8 cellular contexts compared by ENCODE assay signal in the genomic region with DNA sequence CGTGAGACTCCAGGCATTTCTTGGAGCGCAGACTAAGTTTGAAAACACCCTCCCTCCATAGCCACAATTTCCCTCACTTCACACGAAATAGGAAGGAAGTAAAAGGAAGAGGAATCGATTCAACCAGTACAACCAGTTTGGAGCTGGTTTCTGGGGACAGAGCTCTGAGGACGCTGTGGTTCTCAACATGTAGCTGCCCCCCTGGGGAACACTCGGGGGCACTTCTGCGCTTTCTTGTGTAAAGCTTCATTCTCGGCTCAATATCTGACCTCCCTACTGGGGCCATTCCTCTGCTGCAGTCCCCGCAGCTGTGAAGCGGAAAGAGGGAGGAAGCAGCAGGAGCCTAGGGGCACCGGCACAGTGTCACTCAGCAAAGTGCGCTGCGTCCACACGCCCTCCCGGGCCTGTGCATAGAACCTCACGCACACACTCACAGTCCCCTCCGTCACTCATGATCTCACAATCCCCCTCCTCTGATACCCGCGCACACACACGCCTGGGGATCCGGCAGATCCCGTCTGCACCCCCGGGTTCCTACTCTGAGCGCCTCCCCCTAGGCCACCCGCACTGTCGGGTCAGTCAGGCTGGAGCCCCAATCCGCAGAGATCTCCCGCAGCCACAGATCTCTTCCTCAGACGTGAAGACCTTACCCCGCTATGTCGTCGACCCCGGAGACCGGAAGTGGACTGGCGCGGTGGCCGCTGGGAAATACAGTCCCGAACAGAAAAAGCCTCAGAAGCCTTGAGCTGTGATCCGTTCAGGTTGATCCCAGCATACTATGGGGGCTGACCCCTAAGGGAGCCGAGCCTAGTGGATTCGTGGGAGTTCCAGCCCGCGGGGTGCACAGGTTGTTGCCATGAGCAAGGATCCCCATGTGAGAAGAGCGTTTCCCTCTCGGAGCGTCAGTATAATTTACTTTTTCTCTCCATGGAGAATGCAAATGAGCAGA. TPM values are rescaled to one million over a fixed set of nuclear protein-coding genes. Genes with fewer than 3 reads are reported as not detected.
DNase-seq lines count a peak whose midpoint lies in the region; ATAC-seq and TF ChIP-seq lines count a peak whose summit lies in the region.

A gene (minus strand): TSS at position 688 of the 949 bp plus-strand sequence. CDS start 6,190 bp downstream, outside the sequence.

- ATAC-seq in HG02981 (IDR thresholded peaks at IDR 0.05; ENCODE audit: unreplicated experiment) (peak; percentile 75), HG03469 (IDR thresholded peaks at IDR 0.05; ENCODE audit: unreplicated experiment) (no peak)

- no peaks in the 10 kb centered on the region for H3K36me3 ChIP-seq in iPS-15b (ENCODE audit: control insufficient read depth, insufficient read depth, low read length)

- CTCF ChIA-PET in MCF 10A (lab: Yijun Ruan, JAX) = interaction anchor here (0.6 kb wide), 2 partner anchors 119 to 480 kb away, joined by 3 to 5 read pairs; no protein-coding TSS in a partner anchor

- TSS peak; percentile 51 for BruUV-seq in MCF 10A (replicated peaks; lab: Mats Ljungman, UMichigan)

- no peaks in the 10 kb centered on the region for H3K27me3 ChIP-seq in iPS-15b (ENCODE audit: control insufficient read depth, insufficient read depth, low read length)

- H3K9me3 Mint-ChIP-seq in MCF 10A (ENCODE audit: unreplicated experiment) = peaks cover 14% of the 10 kb centered on the region

- H3K27ac Mint-ChIP-seq in MCF 10A (ENCODE audit: low read depth, unreplicated experiment) = peak within 1 kb of the TSS; percentile 97

- H3K4me3 ChIP-seq in iPS-15b (ENCODE audit: low read depth, low read length) (peak within 1 kb of the TSS; percentile 95), skeletal muscle cell (ENCODE audit: low read depth, low read length) (peak within 1 kb of the TSS; percentile 83)

- peaks cover 5% of the 10 kb centered on the region for H3K4me1 ChIP-seq in iPS-15b (ENCODE audit: control insufficient read depth, insufficient read depth, low read length)

- intact Hi-C loops in MCF 10A (cut with micrococcal nuclease) = loop anchor here (1.0 to 2.0 kb wide), 2 partner anchors 94 to 119 kb away; a partner anchor contains a TSS

- TF ChIP-seq CTCF in GM13977 (IDR thresholded peaks at IDR 0.05; ENCODE audit: extremely low read depth, insufficient read depth, missing control alignments) (no peak), VCaP (conservative IDR thresholded peaks at IDR 0.05) (no peak), MCF 10A (IDR thresholded peaks at IDR 0.05; ENCODE audit: unreplicated experiment) (no peak)

- H3K9ac ChIP-seq in iPS-15b (ENCODE audit: low read depth, low read length) = peak within 1 kb of the TSS; percentile 92

- peaks cover 12% of the 10 kb centered on the region for H3K4me1 Mint-ChIP-seq in MCF 10A (ENCODE audit: insufficient read depth, unreplicated experiment)

- in situ Hi-C loops in GM13977 (cut with MboI; ENCODE audit: low pct_unique_long_range_greater_than_20kb, low sequenced_read_pairs, unreplicated experiment) = no loop called here

- H3K4me3 Mint-ChIP-seq in MCF 10A (ENCODE audit: unreplicated experiment) = peak within 1 kb of the TSS; percentile 98

- H3K27ac ChIP-seq in VCaP = peak within 1 kb of the TSS; percentile 95

- H3K36me3 Mint-ChIP-seq in MCF 10A (ENCODE audit: insufficient read depth, unreplicated experiment) = no peaks in the 10 kb centered on the region

- no peaks in the 10 kb centered on the region for H3K9me3 ChIP-seq in iPS-15b (ENCODE audit: control insufficient read depth, insufficient read depth, low read length)

- POLR2A ChIA-PET in MCF 10A (lab: Yijun Ruan, JAX) = interaction anchor here (0.6 to 2.3 kb wide), 18 partner anchors 10 to 741 kb away, joined by 3 to 16 read pairs (median 4); a partner anchor contains a TSS

- no peaks in the 10 kb centered on the region for H3K27me3 Mint-ChIP-seq in MCF 10A (ENCODE audit: insufficient read depth, unreplicated experiment)

- DNase-seq in GM13977 (ENCODE audit: low spot score) (peak; percentile 70), NCI-H2171 (lab: John Stamatoyannopoulos, UW) (peak; percentile 55), MCF 10A (ENCODE audit: unreplicated experiment) (peak; percentile 65), skeletal muscle cell (ENCODE audit: low read depth) (peak; percentile 11)

RNA-seq across cellular contexts. Expression of the gene that starts here (rescaled TPM):
- 9.7 and 14.0 TPM in 2 replicates for total RNA-seq in MCF 10A (2022)

Comparison
In these comparisons a context has a peak if more than half of its experiments do, and no peak if none do; other contexts are left out.
1. DNase-seq: peak in every context shown above with its lines; median percentile 70 in GM13977; 65 in MCF 10A; 55 in NCI-H2171; 11 in skeletal muscle cell.